In the genomic region with DNA sequence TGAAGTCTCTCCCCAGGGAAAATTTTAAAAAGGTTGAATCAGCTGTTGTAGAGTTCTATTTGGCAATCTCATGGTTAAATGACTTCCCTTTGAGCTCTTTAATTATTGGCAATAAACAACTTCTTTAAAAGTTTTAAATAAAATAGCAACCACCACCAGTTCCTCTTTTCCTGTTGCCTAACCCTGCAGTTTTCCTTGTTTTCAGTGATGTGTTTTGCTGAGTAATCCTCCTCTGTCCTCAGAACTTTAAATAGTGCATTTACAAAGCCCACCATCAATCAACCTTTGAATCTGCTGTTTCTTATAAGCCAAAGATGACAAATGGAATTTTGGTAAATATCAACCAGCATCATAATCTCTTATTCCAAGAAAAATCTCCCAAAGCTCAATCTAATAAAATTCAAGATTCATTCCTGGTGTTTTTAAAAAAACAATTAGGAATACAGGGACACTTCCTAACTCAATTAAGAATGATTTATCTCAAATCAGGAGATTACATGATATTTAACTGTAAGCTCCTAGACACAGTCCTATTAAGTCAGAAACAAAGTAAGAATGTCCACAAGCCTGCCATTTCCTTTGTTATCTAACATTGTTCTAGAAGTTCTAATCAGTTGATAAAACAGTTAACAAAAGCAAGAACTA, we compare ENCODE assay signal across 1 cellular context.
TF ChIP-seq lines count a peak whose summit lies in the region.

No MANE protein-coding gene starts in this region.

TF ChIP-seq in GM23338, 12 proteins besides CTCF, POLR2A, EP300 and RAD21 (continued from another document):
- TF ChIP-seq, protein P1, sequence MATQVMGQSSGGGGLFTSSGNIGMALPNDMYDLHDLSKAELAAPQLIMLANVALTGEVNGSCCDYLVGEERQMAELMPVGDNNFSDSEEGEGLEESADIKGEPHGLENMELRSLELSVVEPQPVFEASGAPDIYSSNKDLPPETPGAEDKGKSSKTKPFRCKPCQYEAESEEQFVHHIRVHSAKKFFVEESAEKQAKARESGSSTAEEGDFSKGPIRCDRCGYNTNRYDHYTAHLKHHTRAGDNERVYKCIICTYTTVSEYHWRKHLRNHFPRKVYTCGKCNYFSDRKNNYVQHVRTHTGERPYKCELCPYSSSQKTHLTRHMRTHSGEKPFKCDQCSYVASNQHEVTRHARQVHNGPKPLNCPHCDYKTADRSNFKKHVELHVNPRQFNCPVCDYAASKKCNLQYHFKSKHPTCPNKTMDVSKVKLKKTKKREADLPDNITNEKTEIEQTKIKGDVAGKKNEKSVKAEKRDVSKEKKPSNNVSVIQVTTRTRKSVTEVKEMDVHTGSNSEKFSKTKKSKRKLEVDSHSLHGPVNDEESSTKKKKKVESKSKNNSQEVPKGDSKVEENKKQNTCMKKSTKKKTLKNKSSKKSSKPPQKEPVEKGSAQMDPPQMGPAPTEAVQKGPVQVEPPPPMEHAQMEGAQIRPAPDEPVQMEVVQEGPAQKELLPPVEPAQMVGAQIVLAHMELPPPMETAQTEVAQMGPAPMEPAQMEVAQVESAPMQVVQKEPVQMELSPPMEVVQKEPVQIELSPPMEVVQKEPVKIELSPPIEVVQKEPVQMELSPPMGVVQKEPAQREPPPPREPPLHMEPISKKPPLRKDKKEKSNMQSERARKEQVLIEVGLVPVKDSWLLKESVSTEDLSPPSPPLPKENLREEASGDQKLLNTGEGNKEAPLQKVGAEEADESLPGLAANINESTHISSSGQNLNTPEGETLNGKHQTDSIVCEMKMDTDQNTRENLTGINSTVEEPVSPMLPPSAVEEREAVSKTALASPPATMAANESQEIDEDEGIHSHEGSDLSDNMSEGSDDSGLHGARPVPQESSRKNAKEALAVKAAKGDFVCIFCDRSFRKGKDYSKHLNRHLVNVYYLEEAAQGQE (IDR thresholded peaks at IDR 0.05; ENCODE audit: unreplicated experiment), result no peak
- no peak for TF ChIP-seq EZH2 (IDR thresholded peaks at IDR 0.05; ENCODE audit: low read depth, unreplicated experiment)
- TF ChIP-seq JUNB (IDR thresholded peaks at IDR 0.05; ENCODE audit: unreplicated experiment), result no peak
- no peak for TF ChIP-seq STAT1 (IDR thresholded peaks at IDR 0.05; ENCODE audit: unreplicated experiment)
TF ChIP-seq in GM23338: peak in this region for 0.
